Comparison of ENCODE assay signal across 17 cellular contexts in genomic region chr4:31518796-31519250, GRCh38.
DNase-seq lines count a peak whose midpoint lies in the region; ATAC-seq and TF ChIP-seq lines count a peak whose summit lies in the region.
"Had no signal": no experiment of that assay in that cellular context is flagged by ENCODE, and none has a peak within 500 bp of the region (broad histone marks: within the 10 kb centered on the region; RNA-seq: fewer than 3 reads in every experiment).

No MANE protein-coding gene starts in this region.

- no peak overlapping the region for H4K8ac ChIP-seq in IMR-90 (ENCODE audit: low read depth in 2 of 2, low read length in 2 of 2)

- POLR2A ChIA-PET in IMR-90 (lab: Charles Lee; ENCODE audit: unreplicated experiment) = no interaction called here

- H3K36me3 ChIP-seq in IMR-90 (ENCODE audit: control insufficient read depth, insufficient read depth, low read length) = no peaks in the 10 kb centered on the region
- no peaks in the 10 kb centered on the region for H3K36me3 ChIP-seq in mammary epithelial cell (ENCODE audit: insufficient read depth, low read length)
- H3K36me3 ChIP-seq in stomach = no peaks in the 10 kb centered on the region
- H3K36me3 ChIP-seq: pancreas had no signal

- H3K4me2 ChIP-seq in IMR-90 (ENCODE audit: low read depth, low read length) (no peak overlapping the region), mammary epithelial cell (ENCODE audit: insufficient read depth, low read depth, low read length) (peak overlapping the region; percentile 23)

- in situ Hi-C loops in IMR-90 (cut with MboI; ENCODE audit: low sequenced_read_pairs) = no loop called here
- in situ Hi-C loops in mammary epithelial cell (cut with MboI; ENCODE audit: low sequenced_read_pairs in 2 of 2) = no loop called here

- H2AK9ac ChIP-seq in IMR-90 (replicated peaks; ENCODE audit: low read depth, low read length, poor library complexity) = no peak overlapping the region

- H3K27ac ChIP-seq in IMR-90 (ENCODE audit: insufficient read depth, low read length) = no peak overlapping the region
- no peak overlapping the region for H3K27ac ChIP-seq in mammary epithelial cell (ENCODE audit: insufficient read depth, low read depth, low read length)
- H3K27ac ChIP-seq in coronary artery = no peak overlapping the region
- no peak overlapping the region for H3K27ac ChIP-seq in stomach
- H3K27ac ChIP-seq: pancreas had no signal

- H2BK120ac ChIP-seq in IMR-90 (ENCODE audit: low read depth, low read length) = no peak overlapping the region

- H4K20me1 ChIP-seq in IMR-90 (ENCODE audit: insufficient read depth, low read length) (no peaks in the 10 kb centered on the region), mammary epithelial cell (ENCODE audit: insufficient read depth, low read length) (no peaks in the 10 kb centered on the region)

- H3K79me1 ChIP-seq in IMR-90 (ENCODE audit: low read depth in 1 of 2, low read length in 2 of 2) = no peaks in the 10 kb centered on the region

- no peak overlapping the region for H2AK5ac ChIP-seq in IMR-90 (ENCODE audit: low read depth, low read length)

- H3K4me1 ChIP-seq in IMR-90 (ENCODE audit: control insufficient read depth, insufficient read depth, low read length) (no peaks in the 10 kb centered on the region), mammary epithelial cell (ENCODE audit: insufficient read depth, low read length) (peaks cover 3% of the 10 kb centered on the region), stomach (no peaks in the 10 kb centered on the region)
- H3K4me1 ChIP-seq: pancreas had no signal

- no peaks in the 10 kb centered on the region for H3K9me3 ChIP-seq in IMR-90 (ENCODE audit: control insufficient read depth, insufficient read depth, low read length)
- no peaks in the 10 kb centered on the region for H3K9me3 ChIP-seq in mammary epithelial cell (replicated peaks; ENCODE audit: insufficient read depth, low read length)
- H3K9me3 ChIP-seq in stomach = no peaks in the 10 kb centered on the region
- H3K9me3 ChIP-seq: pancreas had no signal

- H3K4me3 ChIP-seq in AG10803 (ENCODE audit: low read length) = no peak overlapping the region
- no peak overlapping the region for H3K4me3 ChIP-seq in IMR-90 (ENCODE audit: insufficient read depth, low read depth, low read length)
- H3K4me3 ChIP-seq in mammary epithelial cell (replicated peaks in 1 of 3; ENCODE audit: insufficient read depth in 1 of 3, low read depth in 2 of 3, low read length in 3 of 3) = no peak overlapping the region
- H3K4me3 ChIP-seq in coronary artery = no peak overlapping the region
- H3K4me3 ChIP-seq in stomach = no peak overlapping the region
- H3K4me3 ChIP-seq: pancreas had no signal

- no peak overlapping the region for H3K14ac ChIP-seq in IMR-90 (replicated peaks; ENCODE audit: low read depth, low read length)

- intact Hi-C loops in IMR-90 (cut with micrococcal nuclease) (no loop called here), mammary epithelial cell (cut with micrococcal nuclease) (no loop called here), stomach (cut with DNase I; ENCODE audit: low total_unique reads) (no loop called here)

- no peaks in the 10 kb centered on the region for H3K9me1 ChIP-seq in IMR-90 (ENCODE audit: insufficient read depth, low read length)

- H3K9ac ChIP-seq in IMR-90 (ENCODE audit: low read depth, low read length) (no peak overlapping the region), mammary epithelial cell (ENCODE audit: insufficient read depth, low read length) (no peak overlapping the region)

- no peak overlapping the region for H3K4ac ChIP-seq in IMR-90 (ENCODE audit: low read depth, low read length)

- DNase-seq in AG10803 (ENCODE audit: low read depth) = peak; percentile 1
- DNase-seq in IMR-90 = peak; percentile 32
- DNase-seq in mammary epithelial cell = peak; percentile 21
- peak; percentile 48 for DNase-seq in kidney tubule cell (ENCODE audit: low spot score)
- no peak for DNase-seq in coronary artery (ENCODE audit: low spot score)
- DNase-seq in midbrain (lab: John Stamatoyannopoulos, UW) = no peak
- no peak for DNase-seq in stomach
- DNase-seq: activated CD8-positive, alpha-beta memory T cell treated with anti-CD3 and anti-CD28 coated beads, Interleukin-2, amount 10 ng/mL, durations not matched to agents 7 days and 5 days; activated naive CD8-positive, alpha-beta T cell treated with anti-CD3 and anti-CD28 coated beads, Interleukin-2, amount 10 ng/mL, durations not matched to agents 7 days and 5 days; effector CD4-positive, alpha-beta T cell; GDM1; hippocampal formation; NCI-H1092; pancreas; SHP77; stimulated activated CD4-positive, alpha-beta T cell treated with anti-CD3 and anti-CD28 coated beads, Interleukin-1b, Interleukin-23, amount 100 ng/mL, for 48 hours had no signal

- dilution Hi-C loops in IMR-90 (cut with HindIII; ENCODE audit: low sequenced_read_pairs, unreplicated experiment) (no loop called here), mammary epithelial cell (cut with HindIII; ENCODE audit: low sequenced_read_pairs) (no loop called here)

- no peak for TF ChIP-seq EP300 in stomach (IDR thresholded peaks at IDR 0.05)

- H2BK15ac ChIP-seq in IMR-90 (ENCODE audit: low read depth, low read length) = no peak overlapping the region

- no CpG with 5 or more reads among the region's 3 CpGs for WGBS in IMR-90 (ENCODE audit: extremely low coverage in 2 of 2, insufficient read length in 1 of 2), 2 experiments
- 98% methylated on average over 3 of the region's 3 CpGs for WGBS in mammary epithelial cell (ENCODE audit: low coverage, missing lambda C conversion rate)
- WGBS in stomach, 5 donors = 84 to 92% (median 89%) methylated on average over 3 of the region's 3 CpGs

- no peaks in the 10 kb centered on the region for H3K79me2 ChIP-seq in mammary epithelial cell (ENCODE audit: insufficient read depth, low read length)

- no peak overlapping the region for H2BK5ac ChIP-seq in IMR-90 (ENCODE audit: low read depth, low read length, poor library complexity, severe bottlenecking)

- H2BK20ac ChIP-seq in IMR-90 (ENCODE audit: low read depth, low read length) = no peak overlapping the region

- no peak overlapping the region for H3K23ac ChIP-seq in IMR-90 (ENCODE audit: low read depth, low read length)

- H4K5ac ChIP-seq in IMR-90 (ENCODE audit: low read depth, low read length) = no peak overlapping the region

- BruUV-seq in IMR-90 (replicated peaks; lab: Mats Ljungman, UMichigan) (no TSS peak), mammary epithelial cell (replicated peaks; lab: Mats Ljungman, UMichigan) (no TSS peak)

- ATAC-seq in IMR-90 (ENCODE audit: low read depth) (peak; percentile 80), GM21390 (IDR thresholded peaks at IDR 0.05; ENCODE audit: unreplicated experiment) (no peak)
- ATAC-seq: activated CD8-positive, alpha-beta memory T cell treated with anti-CD3 and anti-CD28 coated beads, Interleukin-2, amount 10 ng/mL, durations not matched to agents 7 days and 5 days; pancreas had no signal

- H2AFZ ChIP-seq in IMR-90 (replicated peaks; ENCODE audit: low read length, poor library complexity) = no peak overlapping the region
- H2AFZ ChIP-seq in mammary epithelial cell (ENCODE audit: low read depth, low read length) = no peak overlapping the region

- H3K18ac ChIP-seq in IMR-90 (ENCODE audit: low read depth, low read length) = no peak overlapping the region

- CTCF ChIA-PET in IMR-90 (lab: Yijun Ruan, JAX) (no interaction called here), mammary epithelial cell (lab: Charles Lee; ENCODE audit: low non-redundant PET) (no interaction called here)

- TF ChIP-seq RAD21 in IMR-90 (IDR thresholded peaks at IDR 0.05; ENCODE audit: low read length) = no peak

- TF ChIP-seq POLR2A in IMR-90 (IDR thresholded peaks at IDR 0.05; ENCODE audit: low read depth, low read length) (no peak), stomach (IDR thresholded peaks at IDR 0.05) (no peak)

- H4K91ac ChIP-seq in IMR-90 (ENCODE audit: insufficient read depth, low read depth, low read length) = no peak overlapping the region

- no peak overlapping the region for H3K56ac ChIP-seq in IMR-90 (ENCODE audit: extremely low read depth, insufficient read depth, low read length)

- no peaks in the 10 kb centered on the region for H3K27me3 ChIP-seq in IMR-90 (ENCODE audit: control insufficient read depth, insufficient read depth, low read length)
- no peaks in the 10 kb centered on the region for H3K27me3 ChIP-seq in mammary epithelial cell (ENCODE audit: insufficient read depth, low read length)
- H3K27me3 ChIP-seq in stomach = no peaks in the 10 kb centered on the region
- H3K27me3 ChIP-seq: pancreas had no signal

- TF ChIP-seq CTCF in AG10803 (conservative IDR thresholded peaks at IDR 0.05; ENCODE audit: low read length) (no peak), IMR-90 (conservative IDR thresholded peaks at IDR 0.05; ENCODE audit: low read depth, low read length) (no peak), mammary epithelial cell (conservative IDR thresholded peaks at IDR 0.05 in 1 of 2, IDR thresholded peaks at IDR 0.05 in 1 of 2; ENCODE audit: extremely low read depth in 1 of 2, insufficient read depth in 1 of 2, low read depth in 1 of 2, low read length in 2 of 2) (no peak), coronary artery (IDR thresholded peaks at IDR 0.05) (no peak), stomach (IDR thresholded peaks at IDR 0.05) (no peak)

TF ChIP-seq in IMR-90, 13 proteins besides CTCF, POLR2A, EP300 and RAD21:
- TF ChIP-seq BHLHE40 (IDR thresholded peaks at IDR 0.05; ENCODE audit: low read depth, low read length) = no peak
- TF ChIP-seq RFX5 (IDR thresholded peaks at IDR 0.05; ENCODE audit: low read depth, low read length) = no peak
- no peak for TF ChIP-seq ELK1 (IDR thresholded peaks at IDR 0.05; ENCODE audit: borderline replicate concordance, low read depth, low read length)
- TF ChIP-seq FOS (IDR thresholded peaks at IDR 0.05; ENCODE audit: low read depth, low read length) = peak; percentile 40; the same call in 1 of the 2 replicates
TF ChIP-seq in IMR-90: peak in this region for 1.

Comparison
In these comparisons a context has a peak if more than half of its experiments do, and no peak if none do; other contexts are left out.
1. DNase-seq: peak in AG10803 (single experiment), IMR-90 (single experiment), mammary epithelial cell (single experiment) and kidney tubule cell (single experiment); none in coronary artery (single experiment), midbrain (single experiment) and stomach (single experiment).